ENCODE assay signal across 8 cellular contexts in genomic region chr10:99659868-99660366, GRCh38. TPM values are rescaled to one million over a fixed set of nuclear protein-coding genes. Genes with fewer than 3 reads are reported as not detected.
DNase-seq lines count a peak whose midpoint lies in the region; ATAC-seq and TF ChIP-seq lines count a peak whose summit lies in the region.

No MANE protein-coding gene starts in this region.

- ATAC-seq in HG03159 (IDR thresholded peaks at IDR 0.05; ENCODE audit: unreplicated experiment), result no peak

- peak overlapping the region; percentile 95 for H3K27ac ChIP-seq in GM23248
- H3K27ac ChIP-seq in SU-DHL-6 (ENCODE audit: low read depth, low read length), result no peak overlapping the region
- H3K27ac ChIP-seq in rectal smooth muscle tissue (ENCODE audit: low read depth, low read length), result no peak overlapping the region

- H4K20me1 ChIP-seq in GM23248 (ENCODE audit: insufficient read depth) (no peaks in the 10 kb centered on the region), SU-DHL-6 (ENCODE audit: low read depth, low read length) (no peaks in the 10 kb centered on the region)

- H3K4me3 ChIP-seq in GM23248, result peak overlapping the region; percentile 92
- H3K4me3 ChIP-seq in SU-DHL-6 (ENCODE audit: insufficient read depth, low read length, poor library complexity, severe bottlenecking), result peak overlapping the region; percentile 85
- peak overlapping the region; percentile 86 to 94 for H3K4me3 ChIP-seq in foreskin fibroblast (ENCODE audit: low read depth in 1 of 2, low read length in 2 of 2)
- peak overlapping the region; percentile 92 for H3K4me3 ChIP-seq in rectal smooth muscle tissue (ENCODE audit: low read length)

- H3K9ac ChIP-seq in GM23248 (peak overlapping the region; percentile 99), SU-DHL-6 (ENCODE audit: low read length) (peak overlapping the region; percentile 78), rectal smooth muscle tissue (ENCODE audit: low read length) (peak overlapping the region; percentile 6)

- H3K4me1 ChIP-seq in GM23248 (ENCODE audit: insufficient read depth) (peaks cover 23% of the 10 kb centered on the region), rectal smooth muscle tissue (ENCODE audit: control insufficient read depth, insufficient read depth, low read length) (peaks cover 2% of the 10 kb centered on the region)

- 12 to 14% methylated on average over 10 of the region's 10 CpGs for WGBS in GM23248 (ENCODE audit: low coverage in 1 of 2, low lambda C conversion rate in 2 of 2, missing lambda C conversion rate in 2 of 2), 2 experiments

- no peaks in the 10 kb centered on the region for H3K9me2 ChIP-seq in GM23248 (ENCODE audit: insufficient read depth)
- no peaks in the 10 kb centered on the region for H3K9me2 ChIP-seq in SU-DHL-6 (replicated peaks; ENCODE audit: insufficient read depth, low read length)

- no peak for TF ChIP-seq CTCF in SU-DHL-6 (IDR thresholded peaks at IDR 0.05; ENCODE audit: insufficient read depth, low read length, poor library complexity, severe bottlenecking)
- TF ChIP-seq CTCF in foreskin fibroblast (IDR thresholded peaks at IDR 0.05; ENCODE audit: low read depth, low read length), result no peak

- H3F3A ChIP-seq in GM23248 (ENCODE audit: insufficient read depth) (peaks cover 23% of the 10 kb centered on the region), SU-DHL-6 (ENCODE audit: insufficient read depth) (no peaks in the 10 kb centered on the region)

- H3K27me3 ChIP-seq in GM23248 (replicated peaks; ENCODE audit: insufficient read depth), result no peaks in the 10 kb centered on the region
- H3K27me3 ChIP-seq in SU-DHL-6 (ENCODE audit: low read length), result no peaks in the 10 kb centered on the region
- no peaks in the 10 kb centered on the region for H3K27me3 ChIP-seq in rectal smooth muscle tissue (ENCODE audit: control insufficient read depth, insufficient read depth, low read length)

- H3K79me2 ChIP-seq in GM23248 (ENCODE audit: insufficient read depth) (peaks cover 54% of the 10 kb centered on the region), SU-DHL-6 (ENCODE audit: insufficient read depth, low read length) (no peaks in the 10 kb centered on the region)

- DNase-seq in GM23248 (peak; percentile 47), foreskin fibroblast (no peak), OCI-M1 (lab: John Stamatoyannopoulos, UW) (no peak), NCI-H446 (lab: John Stamatoyannopoulos, UW) (no peak), NCI-H524 treated with DMSO at 0.1 percent for 48 hours (lab: John Stamatoyannopoulos, UW) (no peak)

- H3K36me3 ChIP-seq in GM23248 (ENCODE audit: low read depth), result peaks cover 14% of the 10 kb centered on the region; the same call in 1 of the 2 replicates
- H3K36me3 ChIP-seq in SU-DHL-6 (ENCODE audit: low read length), result no peaks in the 10 kb centered on the region
- peaks cover 6% of the 10 kb centered on the region for H3K36me3 ChIP-seq in rectal smooth muscle tissue (ENCODE audit: control insufficient read depth, insufficient read depth, low read length)

- H2AFZ ChIP-seq in GM23248 (peak overlapping the region; percentile 70), SU-DHL-6 (ENCODE audit: low read depth, low read length, severe bottlenecking) (peak overlapping the region; percentile 88)

- in situ Hi-C loops in GM23248 (cut with MboI), result no loop called here

- H3K9me3 ChIP-seq in GM23248 (ENCODE audit: low read depth), result no peaks in the 10 kb centered on the region
- H3K9me3 ChIP-seq in SU-DHL-6 (ENCODE audit: insufficient read depth, low read length), result no peaks in the 10 kb centered on the region

- H3K4me2 ChIP-seq in GM23248 (ENCODE audit: unreplicated experiment) (peak overlapping the region; percentile 94), SU-DHL-6 (ENCODE audit: low read depth, low read length, poor library complexity, severe bottlenecking) (peak overlapping the region; percentile 90)

RNA-seq across cellular contexts. Expression of gene ENTPD7, which starts 0.6 kb away (rescaled TPM):
- total RNA-seq in GM23248 (2014; rRNA removed; shearing (Covaris generic)), result 21.6 and 26.8 TPM in 2 replicates
- polyA plus RNA-seq in GM23248 (2016; fragmentation: Nextera tagmentation; extraction: Ambion mirVana), result 7.5 and 8.3 TPM in 2 replicates

RNA-seq across cellular contexts. Expression of gene SLC25A28, which starts 39.7 kb away (rescaled TPM):
- 22.8 and 37.6 TPM in 2 replicates for total RNA-seq in GM23248 (2014; rRNA removed; shearing (Covaris generic))
- polyA plus RNA-seq in GM23248 (2016; fragmentation: Nextera tagmentation; extraction: Ambion mirVana), result 12.6 and 13.1 TPM in 2 replicates

Comparison
In these comparisons a context has a peak if more than half of its experiments do, and no peak if none do; other contexts are left out.
1. H3K9ac ChIP-seq: peak in every context shown above with its lines; median percentile 99 in GM23248; 78 in SU-DHL-6; 6 in rectal smooth muscle tissue.